Comparison of ENCODE assay signal across 23 cellular contexts in genomic region chr10:80268938-80269588, GRCh38. TPM values are rescaled to one million over a fixed set of nuclear protein-coding genes. Genes with fewer than 3 reads are reported as not detected.
"Had no signal": no experiment of that assay in that cellular context is flagged by ENCODE, and none has a peak within 500 bp of the region (broad histone marks: within the 10 kb centered on the region; RNA-seq: fewer than 3 reads in every experiment).

No MANE protein-coding gene starts in this region.

- H3K4me1 Mint-ChIP-seq: T-helper 17 cell had no signal

- ATAC-seq: Panc1, PC-3, T-helper 17 cell had no signal

- H3K4me3 Mint-ChIP-seq: T-helper 17 cell had no signal

- H3K9ac ChIP-seq: SK-N-SH had no signal

- H3K27ac Mint-ChIP-seq: T-helper 17 cell had no signal

- H3K9me3 ChIP-seq: SK-N-SH had no signal

- H3K27ac ChIP-seq: RWPE1 had no signal

- DNase-seq: Karpas-422, KG1, NCI-H1092, NCI-H1105 treated with DMSO at 0.1 percent for 48 hours, NCI-H1436, NCI-H187, NCI-H2029, NCI-H2081 treated with DMSO at 0.1 percent for 48 hours, NCI-H2171, NCI-H226, NCI-H446, NCI-H510A, NCI-H524 treated with DMSO at 0.1 percent for 48 hours, NCI-H69, NCI-H774, PC-3, SHP77, SK-N-SH, T-helper 1 cell, T-helper 17 cell had no signal

- H3K4me2 ChIP-seq: SK-N-SH had no signal

RNA-seq across cellular contexts. Expression of gene MAT1A, which starts 20.4 kb away (rescaled TPM):
- total RNA-seq: M059J, PC-3, T-helper 17 cell had no signal
